Comparison of ENCODE assay signal across 8 cellular contexts in genomic region chr17:29369831-29370735, GRCh38. TPM values are rescaled to one million over a fixed set of nuclear protein-coding genes. Genes with fewer than 3 reads are reported as not detected.
DNase-seq lines count a peak whose midpoint lies in the region; ATAC-seq, FAIRE-seq and TF ChIP-seq lines count a peak whose summit lies in the region.

No MANE protein-coding gene starts in this region.

- intact Hi-C loops in pancreas (cut with DNase I): loop anchor here in 2 of 3 donors (5.0 to 10.0 kb wide), 3 partner anchors 95 to 175 kb away; no protein-coding TSS in a partner anchor

- peak overlapping the region; percentile 9 for H3K9ac ChIP-seq in adipocyte (ENCODE audit: low read length)

- no peaks in the 10 kb centered on the region for H3K36me3 ChIP-seq in adipocyte (ENCODE audit: control insufficient read depth, insufficient read depth, low read length, severe bottlenecking)
- H3K36me3 ChIP-seq in cardiac muscle cell: no peaks in the 10 kb centered on the region
- no peaks in the 10 kb centered on the region for H3K36me3 ChIP-seq in pancreas

- TF ChIP-seq CTCF in AG04449 (IDR thresholded peaks at IDR 0.05; ENCODE audit: insufficient read depth, low read length, missing control alignments) (peak; percentile 79), cardiac muscle cell (IDR thresholded peaks at IDR 0.05; ENCODE audit: low read depth, low read length) (peak; percentile 62), pancreas (IDR thresholded peaks at IDR 0.05) (peak; percentile 51 to 82 (median 74))

- H3K4me3 ChIP-seq in AG04449 (ENCODE audit: low read depth, low read length) (peak overlapping the region; percentile 40), adipocyte (ENCODE audit: low read length) (peak overlapping the region; percentile 53), cardiac muscle cell (peak overlapping the region; percentile 17), pancreas (no peak overlapping the region)

- CTCF ChIA-PET in AG04449 (lab: Yijun Ruan, JAX): interaction anchor here (0.6 to 11.0 kb wide), 88 partner anchors 9 to 723 kb away, joined by 3 to 222 read pairs (median 5); partner anchors contain the start of genes ABHD15, ANKRD13B, NUFIP2 and TAOK1

- H3K27ac ChIP-seq in cardiac muscle cell (peak overlapping the region; percentile 75), pancreas (no peak overlapping the region)

- H3K27me3 ChIP-seq in adipocyte (replicated peaks; ENCODE audit: control insufficient read depth, insufficient read depth, low read length) (no peaks in the 10 kb centered on the region), cardiac muscle cell (no peaks in the 10 kb centered on the region), pancreas (no peaks in the 10 kb centered on the region)

- H3K9me3 ChIP-seq in adipocyte (ENCODE audit: control insufficient read depth, low read length) (no peaks in the 10 kb centered on the region), cardiac muscle cell (ENCODE audit: low read depth) (no peaks in the 10 kb centered on the region), pancreas (no peaks in the 10 kb centered on the region)

- peaks cover 8% of the 10 kb centered on the region for H3K4me1 ChIP-seq in adipocyte (ENCODE audit: control insufficient read depth, insufficient read depth, low read length)
- peaks cover 7% of the 10 kb centered on the region for H3K4me1 ChIP-seq in cardiac muscle cell (ENCODE audit: low read depth)
- H3K4me1 ChIP-seq in pancreas: no peaks in the 10 kb centered on the region

- peak; percentile 92 for FAIRE-seq in pancreas (lab: Jason Lieb, UNC)

- peak; percentile 38 for DNase-seq in AG04449 (ENCODE audit: low read depth, low spot score)
- peak; percentile 53 for DNase-seq in GM19240 (ENCODE audit: insufficient read length, low spot score)
- peak; percentile 72 for DNase-seq in NCI-H1092 treated with DMSO at 0.1 percent for 48 hours (lab: John Stamatoyannopoulos, UW)
- DNase-seq in SKM-1 treated with dmso at 0.1 percent for 144 hours (lab: John Stamatoyannopoulos, UW; ENCODE audit: unreplicated experiment): peak; percentile 67
- DNase-seq in adipocyte (ENCODE audit: low read depth): peak; percentile 94
- DNase-seq in cardiac muscle cell (ENCODE audit: low read depth in 1 of 2, low spot score in 1 of 2): peak; percentile 83 to 87
- DNase-seq in pancreas: peak in 3 of 6 donors; percentile 16 to 50 (median 26)
- no peak for DNase-seq in cortex of kidney (lab: John Stamatoyannopoulos, UW)

- WGBS in pancreas, 2 donors: 16 to 17% methylated on average over 7 of the region's 7 CpGs

- ATAC-seq in pancreas: peak; percentile 94 to 98 (median 97)

- POLR2A ChIA-PET in AG04449 (lab: Yijun Ruan, JAX): interaction anchor here (1.2 kb wide), 1 partner anchor 76 kb away, joined by 4 read pairs; the partner anchor contains the start of gene NUFIP2

RNA-seq across cellular contexts. Expression of gene TAOK1, which starts 20.1 kb away (rescaled TPM):
- 35.0 and 43.1 TPM in 2 replicates for total RNA-seq in cardiac muscle cell
- 5.8 and 8.0 TPM in 2 replicates for polyA plus RNA-seq in cardiac muscle cell
- total RNA-seq in pancreas: 10 to 100 TPM; 15.6 to 31.8 (median 18.5) TPM
- polyA plus RNA-seq in pancreas: 1 to 10 TPM; 5.4 to 6.6 TPM

Comparison
In these comparisons a context has a peak if more than half of its experiments do, and no peak if none do; other contexts are left out.
1. H3K4me3 ChIP-seq: peak in AG04449 (single experiment), adipocyte (single experiment) and cardiac muscle cell (single experiment); none in pancreas (0 of 4).
2. Peak in every context shown above with its lines, with median percentiles within 50 percentile points of each other: CTCF ChIP-seq.